In genomic region chr15:58535337-58535736, GRCh38 we compare ENCODE assay signal across 27 cellular contexts.
"Had no signal": no experiment of that assay in that cellular context is flagged by ENCODE, and none has a peak within 500 bp of the region (broad histone marks: within the 10 kb centered on the region; RNA-seq: fewer than 3 reads in every experiment).

No MANE protein-coding gene starts in this region.

- DNase-seq: activated CD4-positive, alpha-beta memory T cell treated with anti-CD3 and anti-CD28 coated beads for 36 hours; activated CD4-positive, alpha-beta T cell treated with anti-CD3 and anti-CD28 coated beads, Interleukin-2, amount 10 ng/mL, durations not matched to agents 24 days and 14 days; activated gamma-delta T cell treated with Interleukin-2 at 50 U/mL for 16 hours; activated naive CD4-positive, alpha-beta T cell treated with anti-CD3 and anti-CD28 coated beads, Interleukin-2, amount 50 U/mL, for 16 hours; activated T-cell treated with anti-CD3 and anti-CD28 coated beads, Interleukin-2, amount 50 U/mL, for 4 hours; amniotic stem cell; brain microvascular endothelial cell; cortex of kidney; effector memory CD8-positive, alpha-beta T cell; erythroblast; gastrocnemius medialis; glutamatergic neuron; mammary epithelial cell; midbrain; naive thymus-derived CD8-positive, alpha-beta T cell; nucleus accumbens; pancreas; psoas muscle; stimulated activated CD4-positive, alpha-beta T cell treated with anti-CD3 and anti-CD28 coated beads, Interleukin-1b, Interleukin-23, amount 100 ng/mL, for 48 hours; stimulated activated CD4-positive, alpha-beta T cell treated with anti-CD3 and anti-CD28 coated beads, Interleukin-4, amount 100 ng/mL, for 4 hours; stimulated activated CD8-positive, alpha-beta memory T cell treated with anti-CD3 and anti-CD28 coated beads, Interleukin-4, amount 100 ng/mL, for 48 hours; stimulated activated naive B cell treated with anti-CD40 and anti-IgM and Interleukin-4, amounts not matched to agents 10 μg/mL and 1 μg/mL and 100 μg/mL, for 72 hours; stomach; T-helper 9 cell; thyroid gland; upper lobe of left lung had no signal

- ATAC-seq: activated T-cell treated with anti-CD3 and anti-CD28 coated beads, Interleukin-2, amount 50 U/mL, for 4 hours; activated T-helper 17 cell treated with anti-CD3 and anti-CD28 coated beads, Interleukin-2, amount 50 U/mL, for 72 hours; effector memory CD8-positive, alpha-beta T cell; naive thymus-derived CD8-positive, alpha-beta T cell; stimulated activated naive B cell treated with anti-CD40 and anti-IgM and Interleukin-4, amounts not matched to agents 10 μg/mL and 1 μg/mL and 100 μg/mL, for 72 hours had no signal
